Comparison of ENCODE assay signal across 9 cellular contexts in the genomic region with DNA sequence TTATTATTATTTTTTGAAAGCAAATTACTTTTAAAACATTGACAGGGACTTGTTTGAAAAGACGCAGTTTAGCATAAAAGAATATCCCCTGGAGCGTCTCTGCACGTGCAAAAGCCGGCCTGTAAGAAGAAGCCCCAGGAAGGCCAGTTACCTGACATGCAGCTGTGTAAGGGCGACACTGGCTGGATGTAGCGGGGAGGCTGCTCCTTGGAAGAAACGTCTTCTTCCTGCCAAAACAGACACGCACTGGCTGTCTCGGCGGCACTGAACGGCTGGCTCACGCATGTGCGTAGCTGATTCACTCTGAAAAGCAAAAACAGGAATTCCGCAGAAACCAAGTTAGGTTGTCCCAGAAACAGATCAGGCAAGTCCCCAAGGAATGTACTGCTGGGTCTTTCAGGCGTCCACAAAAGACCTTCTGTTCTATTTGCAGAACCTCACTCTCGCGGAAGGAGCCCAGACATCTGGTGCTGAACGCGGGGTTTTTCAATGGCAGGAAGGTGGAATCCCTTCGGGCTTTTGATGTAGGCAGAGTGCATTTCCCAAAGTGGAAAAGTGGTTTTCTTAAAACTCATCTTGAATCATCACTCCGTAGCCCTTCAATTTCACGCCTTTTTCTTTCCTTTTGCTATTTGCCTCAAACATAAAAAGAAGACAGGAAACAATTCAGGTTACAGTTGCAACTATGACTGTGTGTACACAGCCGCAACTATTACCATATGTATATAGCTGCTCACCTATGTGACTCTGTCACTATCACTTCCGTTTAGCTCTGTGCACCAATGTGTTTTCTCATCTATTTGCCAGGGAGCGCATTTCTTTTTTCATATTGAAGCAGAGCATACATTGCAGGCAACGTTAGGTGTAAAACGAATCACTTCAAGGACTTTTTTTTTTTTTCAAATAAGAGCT. TPM values are rescaled to one million over a fixed set of nuclear protein-coding genes. Genes with fewer than 3 reads are reported as not detected.
DNase-seq lines count a peak whose midpoint lies in the region; ATAC-seq and TF ChIP-seq lines count a peak whose summit lies in the region.
"Had no signal": no experiment of that assay in that cellular context is flagged by ENCODE, and none has a peak within 500 bp of the region (broad histone marks: within the 10 kb centered on the region; RNA-seq: fewer than 3 reads in every experiment).

No MANE protein-coding gene starts in this region.

- TF ChIP-seq CTCF in brain (conservative IDR thresholded peaks at IDR 0.05), result no peak

- peaks cover 24% of the 10 kb centered on the region for H3K4me1 Mint-ChIP-seq in brain

- H3K4me3 Mint-ChIP-seq in brain, result peak overlapping the region in 3 of 5 experiments; percentile 52 to 65 (median 56)

- DNase-seq in C1 segment of cervical spinal cord (lab: John Stamatoyannopoulos, UW) (peak in 12 of 14 donors; percentile 0 to 63 (median 12)), HT1080 (ENCODE audit: low read depth) (peak; percentile 4), middle frontal gyrus (ENCODE audit: extremely low spot score, low spot score) (peak; percentile 6), ureter (ENCODE audit: low spot score) (peak; percentile 51), DMS153 (lab: John Stamatoyannopoulos, UW) (no peak)
- no peak for DNase-seq in stimulated activated naive CD4-positive, alpha-beta T cell treated with Interleukin-2 at 50 U/mL for 16 hours (lab: John Stamatoyannopoulos, UW)

- H3K36me3 Mint-ChIP-seq in brain, result no peaks in the 10 kb centered on the region

- ATAC-seq in GM18858 (IDR thresholded peaks at IDR 0.05; ENCODE audit: unreplicated experiment), result no peak

- peak overlapping the region in 3 of 5 experiments; percentile 63 to 68 (median 66) for H3K27ac Mint-ChIP-seq in brain

- H3K9me3 Mint-ChIP-seq in brain, result peaks cover 0 to 19% (median 0%) of the 10 kb centered on the region in 5 experiments

- H3K27me3 Mint-ChIP-seq in brain, result no peaks in the 10 kb centered on the region

RNA-seq across cellular contexts. Expression of a gene that starts 38.1 kb away (rescaled TPM):
- total RNA-seq in HT1080 (2014; rRNA removed; shearing (Covaris generic)), result not detected in 2 replicates
- polyA plus RNA-seq in HT1080 (2015; cell fraction: cytosol; rRNA removed), result not detected in 2 replicates
- polyA plus RNA-seq in HT1080 (2015; cell fraction: nucleus; rRNA removed), result not detected in 2 replicates
- polyA plus RNA-seq in brain (ENCODE audit: insufficient read depth, low read depth, low replicate concordance), result not detected
- 0.52 TPM for total RNA-seq in ureter
- total RNA-seq: cardiac muscle cell had no signal
- polyA plus RNA-seq: cardiac muscle cell had no signal

RNA-seq across cellular contexts. Expression of a gene that starts 39.1 kb away (rescaled TPM):
- 1.0 and 5.1 TPM in 2 replicates for total RNA-seq in HT1080 (2014; rRNA removed; shearing (Covaris generic))
- 4.6 and 6.6 TPM in 2 replicates for polyA plus RNA-seq in HT1080 (2015; cell fraction: cytosol; rRNA removed)
- polyA plus RNA-seq in HT1080 (2015; cell fraction: nucleus; rRNA removed), result 5.1 and 5.9 TPM in 2 replicates
- 27.3 TPM for polyA plus RNA-seq in brain (ENCODE audit: insufficient read depth, low read depth, low replicate concordance)
- total RNA-seq in ureter, result 110 TPM

Comparison
In these comparisons a context has a peak if more than half of its experiments do, and no peak if none do; other contexts are left out.
1. DNase-seq: peak in C1 segment of cervical spinal cord (12 of 14), HT1080 (single experiment), middle frontal gyrus (single experiment) and ureter (single experiment); none in DMS153 (single experiment) and stimulated activated naive CD4-positive, alpha-beta T cell treated with Interleukin-2 at 50 U/mL for 16 hours (single experiment).
2. RNA of a gene that starts 39.1 kb away (total RNA-seq): 110 TPM in ureter (single experiment); 1.0 to 5.1 TPM in HT1080; every median in the first group is over 10 times any median in the second.